18 cellular contexts compared by ENCODE assay signal in the genomic region with DNA sequence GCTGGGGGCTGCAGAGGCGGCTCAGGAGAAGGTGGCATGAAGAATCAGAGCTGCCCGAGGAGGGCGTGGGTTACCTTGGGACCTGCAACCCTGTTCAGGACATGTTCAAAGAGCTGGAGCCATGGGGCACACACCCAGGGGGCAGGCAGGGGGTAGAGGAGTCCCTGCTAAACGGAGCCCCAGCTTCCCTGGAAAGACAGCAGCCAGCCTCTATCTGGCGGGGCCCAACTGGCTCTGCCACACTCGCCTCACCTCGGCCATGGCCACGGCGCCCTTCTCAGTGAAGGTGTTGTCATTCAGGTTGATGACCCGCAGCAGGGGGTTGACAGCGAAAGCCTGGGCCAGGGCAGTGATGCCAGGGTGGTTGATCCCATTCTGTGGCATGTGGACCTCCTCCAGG. TPM values are rescaled to one million over a fixed set of nuclear protein-coding genes. Genes with fewer than 3 reads are reported as not detected.
DNase-seq lines count a peak whose midpoint lies in the region; ATAC-seq and TF ChIP-seq lines count a peak whose summit lies in the region.
"Had no signal": no experiment of that assay in that cellular context is flagged by ENCODE, and none has a peak within 500 bp of the region (broad histone marks: within the 10 kb centered on the region; RNA-seq: fewer than 3 reads in every experiment).

No MANE protein-coding gene starts in this region.

- no peaks in the 10 kb centered on the region for H3K4me1 Mint-ChIP-seq in central memory CD8-positive, alpha-beta T cell
- H3K4me1 Mint-ChIP-seq in stimulated activated naive B cell treated with anti-CD40 and anti-IgM and Interleukin-4, amounts not matched to agents 10 μg/mL and 1 μg/mL and 100 μg/mL, for 72 hours = no peaks in the 10 kb centered on the region

- H2BK20ac ChIP-seq in IMR-90 (ENCODE audit: low read depth, low read length) = no peak overlapping the region

- H2AFZ ChIP-seq in mammary epithelial cell (ENCODE audit: low read depth, low read length) (no peak overlapping the region), IMR-90 (replicated peaks; ENCODE audit: low read length, poor library complexity) (no peak overlapping the region)

- no peak overlapping the region for H4K91ac ChIP-seq in IMR-90 (ENCODE audit: insufficient read depth, low read depth, low read length)

- no peak overlapping the region for H2AK5ac ChIP-seq in IMR-90 (ENCODE audit: low read depth, low read length)

- no peak overlapping the region for H3K4ac ChIP-seq in IMR-90 (ENCODE audit: low read depth, low read length)

- H3K23ac ChIP-seq in IMR-90 (ENCODE audit: low read depth, low read length) = 0 out of 2 replicates have a peak overlapping the region, but pooled peaks have one; percentile 60

- no peaks in the 10 kb centered on the region for H3K27me3 ChIP-seq in breast epithelium
- H3K27me3 ChIP-seq in mammary epithelial cell (ENCODE audit: insufficient read depth, low read length) = no peaks in the 10 kb centered on the region
- no peaks in the 10 kb centered on the region for H3K27me3 ChIP-seq in IMR-90 (ENCODE audit: control insufficient read depth, insufficient read depth, low read length)

- H3K9ac ChIP-seq in mammary epithelial cell (ENCODE audit: insufficient read depth, low read length) = no peak overlapping the region
- no peak overlapping the region for H3K9ac ChIP-seq in IMR-90 (ENCODE audit: low read depth, low read length)

- intact Hi-C loops in breast epithelium (cut with DNase I; ENCODE audit: low total_unique reads) = no loop called here
- intact Hi-C loops in mammary epithelial cell (cut with micrococcal nuclease) = no loop called here
- intact Hi-C loops in IMR-90 (cut with micrococcal nuclease) = loop anchor here (5.0 kb wide), 1 partner anchor 335 kb away; no protein-coding TSS in a partner anchor

- TF ChIP-seq CTCF in breast epithelium (IDR thresholded peaks at IDR 0.05) = no peak
- no peak for TF ChIP-seq CTCF in mammary epithelial cell (conservative IDR thresholded peaks at IDR 0.05 in 1 of 2, IDR thresholded peaks at IDR 0.05 in 1 of 2; ENCODE audit: extremely low read depth in 1 of 2, insufficient read depth in 1 of 2, low read depth in 1 of 2, low read length in 2 of 2)
- no peak for TF ChIP-seq CTCF in IMR-90 (conservative IDR thresholded peaks at IDR 0.05; ENCODE audit: low read depth, low read length)

- H3K79me1 ChIP-seq in IMR-90 (ENCODE audit: low read depth in 1 of 2, low read length in 2 of 2) = peaks cover 58 to 83% of the 10 kb centered on the region in 2 experiments

- CTCF ChIA-PET in mammary epithelial cell (lab: Charles Lee; ENCODE audit: low non-redundant PET) = no interaction called here
- CTCF ChIA-PET in IMR-90 (lab: Yijun Ruan, JAX) = interaction anchor here (0.6 kb wide), 1 partner anchor 739 kb away, joined by 4 read pairs; no protein-coding TSS in a partner anchor

- H4K8ac ChIP-seq in IMR-90 (ENCODE audit: low read depth in 2 of 2, low read length in 2 of 2) = no peak overlapping the region

- no peak overlapping the region for H4K5ac ChIP-seq in IMR-90 (ENCODE audit: low read depth, low read length)

- dilution Hi-C loops in mammary epithelial cell (cut with HindIII; ENCODE audit: low sequenced_read_pairs) = no loop called here
- dilution Hi-C loops in IMR-90 (cut with HindIII; ENCODE audit: low sequenced_read_pairs, unreplicated experiment) = no loop called here

- POLR2A ChIA-PET in IMR-90 (lab: Charles Lee; ENCODE audit: unreplicated experiment) = no interaction called here

- H2BK15ac ChIP-seq in IMR-90 (ENCODE audit: low read depth, low read length) = no peak overlapping the region

- peak overlapping the region; percentile 51 for H2BK5ac ChIP-seq in IMR-90 (ENCODE audit: low read depth, low read length, poor library complexity, severe bottlenecking)

- no peaks in the 10 kb centered on the region for H3K27me3 Mint-ChIP-seq in central memory CD8-positive, alpha-beta T cell
- no peaks in the 10 kb centered on the region for H3K27me3 Mint-ChIP-seq in stimulated activated naive B cell treated with anti-CD40 and anti-IgM and Interleukin-4, amounts not matched to agents 10 μg/mL and 1 μg/mL and 100 μg/mL, for 72 hours

- peak overlapping the region; percentile 72 for H2AK9ac ChIP-seq in IMR-90 (replicated peaks; ENCODE audit: low read depth, low read length, poor library complexity)

- H3K4me3 ChIP-seq in breast epithelium (no peak overlapping the region), mammary epithelial cell (replicated peaks in 1 of 3; ENCODE audit: insufficient read depth in 1 of 3, low read depth in 2 of 3, low read length in 3 of 3) (no peak overlapping the region), IMR-90 (ENCODE audit: insufficient read depth, low read depth, low read length) (no peak overlapping the region)
- H3K4me3 ChIP-seq: A549 had no signal

- peaks cover 29% of the 10 kb centered on the region for H3K9me1 ChIP-seq in IMR-90 (ENCODE audit: insufficient read depth, low read length)

- DNase-seq in breast epithelium (ENCODE audit: low spot score in 2 of 2) = no peak
- DNase-seq in mammary epithelial cell = no peak
- DNase-seq in IMR-90 = no peak
- DNase-seq in central memory CD8-positive, alpha-beta T cell (ENCODE audit: low spot score in 2 of 2) = no peak
- DNase-seq in stimulated activated naive B cell treated with anti-CD40 and anti-IgM and Interleukin-4, amounts not matched to agents 10 μg/mL and 1 μg/mL and 100 μg/mL, for 72 hours = no peak
- no peak for DNase-seq in epidermal melanocyte (ENCODE audit: insufficient read length, low spot score)
- no peak for DNase-seq in activated CD4-positive, alpha-beta T cell treated with anti-CD3 and anti-CD28 coated beads, Interleukin-2, amount 50 U/mL, for 1 hour
- DNase-seq: C1 segment of cervical spinal cord, COR-L47, GOT3, NCI-H1048, NCI-H1694, NCI-H226, NCI-H524 treated with DMSO at 0.1 percent for 48 hours, SIG-M5 had no signal

- H3K79me2 ChIP-seq in mammary epithelial cell (ENCODE audit: insufficient read depth, low read length) = peaks cover 57% of the 10 kb centered on the region

- TF ChIP-seq POLR2A in breast epithelium (IDR thresholded peaks at IDR 0.05) (no peak), IMR-90 (IDR thresholded peaks at IDR 0.05; ENCODE audit: low read depth, low read length) (no peak), GM18505 (IDR thresholded peaks at IDR 0.05; ENCODE audit: borderline replicate concordance, extremely low read depth, insufficient read depth, insufficient read length) (no peak)

- H3K36me3 Mint-ChIP-seq in central memory CD8-positive, alpha-beta T cell (ENCODE audit: insufficient read depth) = peaks cover 47% of the 10 kb centered on the region
- peaks cover 50 to 64% of the 10 kb centered on the region in 2 donors for H3K36me3 Mint-ChIP-seq in stimulated activated naive B cell treated with anti-CD40 and anti-IgM and Interleukin-4, amounts not matched to agents 10 μg/mL and 1 μg/mL and 100 μg/mL, for 72 hours

- H3K27ac ChIP-seq in breast epithelium (peak overlapping the region; percentile 45 to 63), mammary epithelial cell (ENCODE audit: insufficient read depth, low read depth, low read length) (no peak overlapping the region), IMR-90 (ENCODE audit: insufficient read depth, low read length) (no peak overlapping the region)

- H3K4me1 ChIP-seq in breast epithelium (no peaks in the 10 kb centered on the region), mammary epithelial cell (ENCODE audit: insufficient read depth, low read length) (peaks cover 13% of the 10 kb centered on the region), IMR-90 (ENCODE audit: control insufficient read depth, insufficient read depth, low read length) (peaks cover 14% of the 10 kb centered on the region)

- 91% methylated on average over 10 of the region's 11 CpGs for WGBS in mammary epithelial cell (ENCODE audit: low coverage, missing lambda C conversion rate)
- 89% methylated on average over 3 of the region's 11 CpGs; no CpG with 5 or more reads in 1 of the 2 experiments for WGBS in IMR-90 (ENCODE audit: extremely low coverage in 2 of 2, insufficient read length in 1 of 2), 2 experiments

- no peak overlapping the region for H3K56ac ChIP-seq in IMR-90 (ENCODE audit: extremely low read depth, insufficient read depth, low read length)

- H3K4me2 ChIP-seq in mammary epithelial cell (ENCODE audit: insufficient read depth, low read depth, low read length) (no peak overlapping the region), IMR-90 (ENCODE audit: low read depth, low read length) (no peak overlapping the region)

- H3K14ac ChIP-seq in IMR-90 (replicated peaks; ENCODE audit: low read depth, low read length) = no peak overlapping the region

- in situ Hi-C loops in mammary epithelial cell (cut with MboI; ENCODE audit: low sequenced_read_pairs in 2 of 2) = no loop called here
- in situ Hi-C loops in IMR-90 (cut with MboI; ENCODE audit: low sequenced_read_pairs) = no loop called here

- H3K36me3 ChIP-seq in breast epithelium (no peaks in the 10 kb centered on the region), mammary epithelial cell (ENCODE audit: insufficient read depth, low read length) (peaks cover 62% of the 10 kb centered on the region), IMR-90 (ENCODE audit: control insufficient read depth, insufficient read depth, low read length) (peaks cover 76% of the 10 kb centered on the region)

- no peak overlapping the region for H2BK120ac ChIP-seq in IMR-90 (ENCODE audit: low read depth, low read length)

- no peaks in the 10 kb centered on the region for H4K20me1 ChIP-seq in mammary epithelial cell (ENCODE audit: insufficient read depth, low read length)
- H4K20me1 ChIP-seq in IMR-90 (ENCODE audit: insufficient read depth, low read length) = peaks cover 26% of the 10 kb centered on the region

- no peaks in the 10 kb centered on the region for H3K9me3 Mint-ChIP-seq in central memory CD8-positive, alpha-beta T cell
- H3K9me3 Mint-ChIP-seq in stimulated activated naive B cell treated with anti-CD40 and anti-IgM and Interleukin-4, amounts not matched to agents 10 μg/mL and 1 μg/mL and 100 μg/mL, for 72 hours = no peaks in the 10 kb centered on the region

- no peak for ATAC-seq in IMR-90 (ENCODE audit: low read depth)
- ATAC-seq in central memory CD8-positive, alpha-beta T cell (replicated peaks; ENCODE audit: extremely low read depth, poor library complexity, severe bottlenecking) = no peak
- ATAC-seq in stimulated activated naive B cell treated with anti-CD40 and anti-IgM and Interleukin-4, amounts not matched to agents 10 μg/mL and 1 μg/mL and 100 μg/mL, for 72 hours (replicated peaks) = no peak
- no peak for ATAC-seq in GM18505 (IDR thresholded peaks at IDR 0.05; ENCODE audit: unreplicated experiment)

- BruUV-seq in mammary epithelial cell (replicated peaks; lab: Mats Ljungman, UMichigan) (no TSS peak), IMR-90 (replicated peaks; lab: Mats Ljungman, UMichigan) (no TSS peak)

- no peak overlapping the region for H3K4me3 Mint-ChIP-seq in central memory CD8-positive, alpha-beta T cell
- H3K4me3 Mint-ChIP-seq in stimulated activated naive B cell treated with anti-CD40 and anti-IgM and Interleukin-4, amounts not matched to agents 10 μg/mL and 1 μg/mL and 100 μg/mL, for 72 hours = no peak overlapping the region

- H3K9me3 ChIP-seq in breast epithelium = no peaks in the 10 kb centered on the region
- no peaks in the 10 kb centered on the region for H3K9me3 ChIP-seq in mammary epithelial cell (replicated peaks; ENCODE audit: insufficient read depth, low read length)
- H3K9me3 ChIP-seq in IMR-90 (ENCODE audit: control insufficient read depth, insufficient read depth, low read length) = no peaks in the 10 kb centered on the region
- H3K9me3 ChIP-seq: A549 had no signal

- TF ChIP-seq RAD21 in IMR-90 (IDR thresholded peaks at IDR 0.05; ENCODE audit: low read length) = no peak

- H3K18ac ChIP-seq in IMR-90 (ENCODE audit: low read depth, low read length) = no peak overlapping the region

- H3K27ac Mint-ChIP-seq in central memory CD8-positive, alpha-beta T cell (ENCODE audit: low read depth) = peak overlapping the region; percentile 41
- H3K27ac Mint-ChIP-seq in stimulated activated naive B cell treated with anti-CD40 and anti-IgM and Interleukin-4, amounts not matched to agents 10 μg/mL and 1 μg/mL and 100 μg/mL, for 72 hours = peak overlapping the region; percentile 51

RNA-seq across cellular contexts. Expression of gene CHADL, which starts 17.0 kb away (rescaled TPM):
- 1 to 10 TPM; 1.3 to 3.7 (median 1.4) TPM for total RNA-seq in breast epithelium
- 1 to 10 TPM; 1.8 to 3.3 TPM for total RNA-seq in mammary epithelial cell
- 1.1 TPM for polyA plus RNA-seq in mammary epithelial cell
- not detected for polyA minus RNA-seq in mammary epithelial cell
- total RNA-seq in IMR-90 (2012; rRNA removed) = 0.18 and 0.28 TPM in 2 replicates
- 0.44 and 0.53 TPM in 2 replicates for polyA plus RNA-seq in IMR-90 (2012; rRNA removed)
- polyA plus RNA-seq in IMR-90 (2012; cell fraction: cytosol; rRNA removed) = 0.36 and 1.0 TPM in 2 replicates
- 1.0 and 2.5 TPM in 2 replicates for polyA plus RNA-seq in IMR-90 (2012; cell fraction: nucleus; rRNA removed; ENCODE audit: low replicate concordance)
- total RNA-seq: RPMI7951 had no signal
- polyA plus RNA-seq: A549 had no signal

RNA-seq across cellular contexts. Expression of gene RANGAP1, which starts 28.3 kb away (rescaled TPM):
- 10 to 100 TPM; 29.8 to 54.1 (median 51.2) TPM for total RNA-seq in breast epithelium
- total RNA-seq in mammary epithelial cell = 100 to 1,000 TPM in 1 of 2 donors, 10 to 100 TPM in 1; 47.8 to 127 TPM
- 145 TPM for polyA plus RNA-seq in mammary epithelial cell
- polyA minus RNA-seq in mammary epithelial cell = 192 TPM
- total RNA-seq in IMR-90 (2012; rRNA removed) = 71.2 and 74.4 TPM in 2 replicates
- polyA plus RNA-seq in IMR-90 (2012; rRNA removed) = 148 and 165 TPM in 2 replicates
- 129 and 158 TPM in 2 replicates for polyA plus RNA-seq in IMR-90 (2012; cell fraction: cytosol; rRNA removed)
- polyA plus RNA-seq in IMR-90 (2012; cell fraction: nucleus; rRNA removed; ENCODE audit: low replicate concordance) = 168 and 358 TPM in 2 replicates

RNA-seq across cellular contexts. Expression of gene ZC3H7B, which starts 43.6 kb away (rescaled TPM):
- total RNA-seq in breast epithelium (10 to 100 TPM; 24.0 to 33.1 (median 32.2) TPM), mammary epithelial cell (10 to 100 TPM; 30.0 to 62.9 TPM), IMR-90 (2012; rRNA removed) (35.6 and 37.6 TPM in 2 replicates)
- polyA plus RNA-seq in mammary epithelial cell (26.3 TPM), IMR-90 (2012; rRNA removed) (72.3 and 81.6 TPM in 2 replicates)
- 39.8 TPM for polyA minus RNA-seq in mammary epithelial cell
- polyA plus RNA-seq in IMR-90 (2012; cell fraction: cytosol; rRNA removed) = 45.0 and 67.7 TPM in 2 replicates
- polyA plus RNA-seq in IMR-90 (2012; cell fraction: nucleus; rRNA removed; ENCODE audit: low replicate concordance) = 104 and 165 TPM in 2 replicates

RNA-seq across cellular contexts. Expression of gene L3MBTL2, which starts 52.6 kb away (rescaled TPM):
- total RNA-seq in breast epithelium (10 to 100 TPM; 13.1 to 22.5 (median 17.0) TPM), mammary epithelial cell (10 to 100 TPM; 21.0 to 22.2 TPM), IMR-90 (2012; rRNA removed) (20.8 and 25.1 TPM in 2 replicates)
- polyA plus RNA-seq in mammary epithelial cell (23.0 TPM), IMR-90 (2012; rRNA removed) (20.6 and 23.2 TPM in 2 replicates)
- 20.1 TPM for polyA minus RNA-seq in mammary epithelial cell
- 15.5 and 19.2 TPM in 2 replicates for polyA plus RNA-seq in IMR-90 (2012; cell fraction: cytosol; rRNA removed)
- 20.6 and 31.5 TPM in 2 replicates for polyA plus RNA-seq in IMR-90 (2012; cell fraction: nucleus; rRNA removed; ENCODE audit: low replicate concordance)

Comparison
In these comparisons a context has a peak if more than half of its experiments do, and no peak if none do; other contexts are left out.
1. H3K27ac ChIP-seq: peak in breast epithelium (2 of 2); none in mammary epithelial cell (single experiment) and IMR-90 (single experiment).